11 cellular contexts compared by ENCODE assay signal in genomic region chr14:105204206-105204930, GRCh38. TPM values are rescaled to one million over a fixed set of nuclear protein-coding genes. Genes with fewer than 3 reads are reported as not detected.
DNase-seq lines count a peak whose midpoint lies in the region; ATAC-seq and TF ChIP-seq lines count a peak whose summit lies in the region.
"Had no signal": no experiment of that assay in that cellular context is flagged by ENCODE, and none has a peak within 500 bp of the region (broad histone marks: within the 10 kb centered on the region; RNA-seq: fewer than 3 reads in every experiment).

No MANE protein-coding gene starts in this region.

- no peak overlapping the region for H3K4me3 ChIP-seq in epithelial cell of proximal tubule (ENCODE audit: low read depth, low read length)
- no peak overlapping the region for H3K4me3 ChIP-seq in lung
- H3K4me3 ChIP-seq in aorta (ENCODE audit: low read length in 2 of 2), result no peak overlapping the region
- H3K4me3 ChIP-seq: uterus had no signal

- 57 to 60% methylated on average over 24 of the region's 24 CpGs for WGBS in lung, 2 donors
- WGBS in aorta, 2 donors, result 40% methylated on average over 24 of the region's 24 CpGs

- no peak for TF ChIP-seq CTCF in natural killer cell (IDR thresholded peaks at IDR 0.05)
- no peak for TF ChIP-seq CTCF in epithelial cell of proximal tubule (conservative IDR thresholded peaks at IDR 0.05; ENCODE audit: low read depth, low read length)
- TF ChIP-seq CTCF in lung (IDR thresholded peaks at IDR 0.05; ENCODE audit: control extremely low read depth, extremely low read depth), result no peak

- peaks cover 0 to 20% of the 10 kb centered on the region in 2 donors for H3K4me1 Mint-ChIP-seq in natural killer cell
- H3K4me1 Mint-ChIP-seq in natural killer cell treated with Interleukin-12 subunit alpha and Interleukin-12 subunit beta and Interleukin-15 and Interleukin-18, amount 100 ng/mL, for 72 hours (ENCODE audit: low read depth in 2 of 2), result peaks cover 0 to 3% of the 10 kb centered on the region in 2 donors
- H3K4me1 Mint-ChIP-seq: mesothelial cell of epicardium had no signal

- DNase-seq in natural killer cell (no peak), epithelial cell of proximal tubule (ENCODE audit: low read depth) (peak; percentile 25), lung (ENCODE audit: low spot score) (peak; percentile 83), aorta (no peak), hepatic stellate cell (ENCODE audit: low spot score) (no peak), COR-L47 (lab: John Stamatoyannopoulos, UW) (no peak)
- no peak for DNase-seq in natural killer cell treated with Interleukin-12 subunit alpha and Interleukin-12 subunit beta and Interleukin-15 and Interleukin-18, amount 100 ng/mL, for 72 hours (ENCODE audit: low spot score)
- no peak for DNase-seq in stimulated activated CD8-positive, alpha-beta memory T cell treated with anti-CD3 and anti-CD28 coated beads, Interleukin-4, amount 100 ng/mL, for 48 hours
- DNase-seq: uterus had no signal

- H3K4me1 ChIP-seq in lung (ENCODE audit: control insufficient read depth in 2 of 2, insufficient read depth in 2 of 2, low read length in 2 of 2), result peaks cover 0 to 19% of the 10 kb centered on the region in 2 donors
- H3K4me1 ChIP-seq in aorta (ENCODE audit: control insufficient read depth in 1 of 2, insufficient read depth in 2 of 2, low read length in 2 of 2), result no peaks in the 10 kb centered on the region

- intact Hi-C loops in natural killer cell (cut with micrococcal nuclease) (loop anchor here (10.0 kb wide), 1 partner anchor 90 kb away; no protein-coding TSS in a partner anchor), aorta (cut with DNase I) (loop anchor here (5.0 to 10.0 kb wide), 3 partner anchors 112 to 330 kb away; partner anchors contain the start of gene TMEM121 (in 1 of the 2))

- H3K36me3 Mint-ChIP-seq in natural killer cell, result no peaks in the 10 kb centered on the region
- no peaks in the 10 kb centered on the region for H3K36me3 Mint-ChIP-seq in natural killer cell treated with Interleukin-12 subunit alpha and Interleukin-12 subunit beta and Interleukin-15 and Interleukin-18, amount 100 ng/mL, for 72 hours
- H3K36me3 Mint-ChIP-seq: mesothelial cell of epicardium had no signal

- H3K27me3 Mint-ChIP-seq in natural killer cell (ENCODE audit: low read depth in 2 of 2), result peaks cover 0 to 20% of the 10 kb centered on the region in 2 donors
- H3K27me3 Mint-ChIP-seq in natural killer cell treated with Interleukin-12 subunit alpha and Interleukin-12 subunit beta and Interleukin-15 and Interleukin-18, amount 100 ng/mL, for 72 hours, result peaks cover 5 to 7% of the 10 kb centered on the region in 2 donors

- peaks cover 0 to 4% of the 10 kb centered on the region in 2 donors for H3K36me3 ChIP-seq in lung (ENCODE audit: control insufficient read depth in 2 of 2, insufficient read depth in 2 of 2, low read length in 2 of 2)
- H3K36me3 ChIP-seq in aorta (ENCODE audit: control insufficient read depth in 1 of 2, insufficient read depth in 2 of 2, low read length in 1 of 2), result no peaks in the 10 kb centered on the region
- H3K36me3 ChIP-seq: uterus had no signal

- H3K9me3 Mint-ChIP-seq in natural killer cell, result no peaks in the 10 kb centered on the region
- no peaks in the 10 kb centered on the region for H3K9me3 Mint-ChIP-seq in natural killer cell treated with Interleukin-12 subunit alpha and Interleukin-12 subunit beta and Interleukin-15 and Interleukin-18, amount 100 ng/mL, for 72 hours
- H3K9me3 Mint-ChIP-seq: mesothelial cell of epicardium; T-helper 1 cell treated with Interleukin-12 subunit alpha and Interleukin-12 subunit beta and Interleukin-4 antibody, amounts not matched to agents 30 μg/mL and 1 μg/mL, for 36 hours had no signal

- no peak overlapping the region for H3K27ac Mint-ChIP-seq in natural killer cell
- H3K27ac Mint-ChIP-seq in natural killer cell treated with Interleukin-12 subunit alpha and Interleukin-12 subunit beta and Interleukin-15 and Interleukin-18, amount 100 ng/mL, for 72 hours, result no peak overlapping the region
- H3K27ac Mint-ChIP-seq: mesothelial cell of epicardium; T-helper 1 cell treated with Interleukin-12 subunit alpha and Interleukin-12 subunit beta and Interleukin-4 antibody, amounts not matched to agents 30 μg/mL and 1 μg/mL, for 36 hours had no signal

- ATAC-seq in natural killer cell, result peak in 2 of 3 donors; percentile 22 to 24
- ATAC-seq in natural killer cell treated with Interleukin-12 subunit alpha and Interleukin-12 subunit beta and Interleukin-15 and Interleukin-18, amount 100 ng/mL, for 72 hours, result no peak
- peak; percentile 23 for ATAC-seq in lung (ENCODE audit: insufficient read depth, low FRiP score)
- ATAC-seq in aorta (ENCODE audit: low FRiP score), result peak; percentile 71

- peak overlapping the region in 1 of 2 donors; percentile 45 for H3K27ac ChIP-seq in lung (ENCODE audit: low read depth in 1 of 2, low read length in 1 of 2)
- H3K27ac ChIP-seq in aorta (ENCODE audit: low read depth in 1 of 2, low read length in 2 of 2), result no peak overlapping the region
- H3K27ac ChIP-seq: uterus had no signal

- H3K4me3 Mint-ChIP-seq in natural killer cell, result no peak overlapping the region
- H3K4me3 Mint-ChIP-seq in natural killer cell treated with Interleukin-12 subunit alpha and Interleukin-12 subunit beta and Interleukin-15 and Interleukin-18, amount 100 ng/mL, for 72 hours, result no peak overlapping the region
- H3K4me3 Mint-ChIP-seq: mesothelial cell of epicardium; T-helper 1 cell treated with Interleukin-12 subunit alpha and Interleukin-12 subunit beta and Interleukin-4 antibody, amounts not matched to agents 30 μg/mL and 1 μg/mL, for 36 hours had no signal

- no peaks in the 10 kb centered on the region for H3K27me3 ChIP-seq in lung (ENCODE audit: control insufficient read depth, insufficient read depth)
- H3K27me3 ChIP-seq in aorta (ENCODE audit: control insufficient read depth in 1 of 2, insufficient read depth in 2 of 2, low read length in 1 of 2), result no peaks in the 10 kb centered on the region

- no peaks in the 10 kb centered on the region for H3K9me3 ChIP-seq in lung (ENCODE audit: control insufficient read depth in 2 of 2, insufficient read depth in 1 of 2, low read length in 1 of 2)
- no peaks in the 10 kb centered on the region for H3K9me3 ChIP-seq in aorta (ENCODE audit: control insufficient read depth, low read length)
- H3K9me3 ChIP-seq: uterus had no signal

RNA-seq across cellular contexts. Expression of gene NUDT14, which starts 23.3 kb away (rescaled TPM):
- 10 to 100 TPM; 16.0 to 32.9 (median 22.8) TPM for total RNA-seq in natural killer cell
- 10 to 100 TPM; 10.2 to 23.4 TPM for total RNA-seq in natural killer cell treated with Interleukin-12 subunit alpha and Interleukin-12 subunit beta and Interleukin-15 and Interleukin-18, amount 100 ng/mL, for 72 hours
- total RNA-seq in epithelial cell of proximal tubule, result 23.0 and 30.2 TPM in 2 replicates
- 10 to 100 TPM; 29.8 to 80.7 TPM for total RNA-seq in lung
- polyA plus RNA-seq in lung, result 10 to 100 TPM; 27.7 to 72.7 TPM
- total RNA-seq in aorta, result 10 to 100 TPM; 13.3 to 29.9 TPM
- 10 to 100 TPM in 1 of 2 donors, 1 to 10 TPM in 1; 6.1 to 10.0 TPM for polyA plus RNA-seq in aorta

RNA-seq across cellular contexts. Expression of gene JAG2, which starts 35.8 kb away (rescaled TPM):
- total RNA-seq in natural killer cell, result 1 to 10 TPM; 3.5 to 6.6 (median 6.1) TPM
- 1 to 10 TPM; 5.9 to 7.1 TPM for total RNA-seq in natural killer cell treated with Interleukin-12 subunit alpha and Interleukin-12 subunit beta and Interleukin-15 and Interleukin-18, amount 100 ng/mL, for 72 hours
- 4.1 and 5.7 TPM in 2 replicates for total RNA-seq in epithelial cell of proximal tubule
- 10 to 100 TPM; 32.1 to 35.1 TPM for total RNA-seq in lung
- polyA plus RNA-seq in lung, result 10 to 100 TPM; 14.1 to 23.6 TPM
- total RNA-seq in aorta, result 10 to 100 TPM; 15.0 to 32.1 TPM
- 1 to 10 TPM in 1 of 2 donors, under 1 TPM in 1; 0.13 to 1.1 TPM for polyA plus RNA-seq in aorta

RNA-seq across cellular contexts. Expression of gene BTBD6, which starts 44.0 kb away (rescaled TPM):
- 10 to 100 TPM; 30.9 to 48.7 (median 44.2) TPM for total RNA-seq in natural killer cell
- total RNA-seq in natural killer cell treated with Interleukin-12 subunit alpha and Interleukin-12 subunit beta and Interleukin-15 and Interleukin-18, amount 100 ng/mL, for 72 hours, result 10 to 100 TPM; 42.3 to 52.9 TPM
- 39.4 and 64.1 TPM in 2 replicates for total RNA-seq in epithelial cell of proximal tubule
- total RNA-seq in lung, result 10 to 100 TPM; 44.2 to 51.4 TPM
- 10 to 100 TPM; 30.9 to 54.1 TPM for polyA plus RNA-seq in lung
- total RNA-seq in aorta, result 10 to 100 TPM; 39.1 to 40.4 TPM
- polyA plus RNA-seq in aorta, result 10 to 100 TPM; 45.2 to 99.4 TPM

Comparison
In these comparisons a context has a peak if more than half of its experiments do, and no peak if none do; other contexts are left out.
1. ATAC-seq: peak in natural killer cell (2 of 3), lung (single experiment) and aorta (single experiment); none in natural killer cell treated with Interleukin-12 subunit alpha and Interleukin-12 subunit beta and Interleukin-15 and Interleukin-18, amount 100 ng/mL, for 72 hours (0 of 2).
2. DNase-seq: peak in epithelial cell of proximal tubule (single experiment) and lung (single experiment); none in natural killer cell (single experiment), natural killer cell treated with Interleukin-12 subunit alpha and Interleukin-12 subunit beta and Interleukin-15 and Interleukin-18, amount 100 ng/mL, for 72 hours (single experiment), aorta (0 of 2), hepatic stellate cell (single experiment), COR-L47 (single experiment) and stimulated activated CD8-positive, alpha-beta memory T cell treated with anti-CD3 and anti-CD28 coated beads, Interleukin-4, amount 100 ng/mL, for 48 hours (single experiment).